15 cellular contexts compared by ENCODE assay signal in the genomic region with DNA sequence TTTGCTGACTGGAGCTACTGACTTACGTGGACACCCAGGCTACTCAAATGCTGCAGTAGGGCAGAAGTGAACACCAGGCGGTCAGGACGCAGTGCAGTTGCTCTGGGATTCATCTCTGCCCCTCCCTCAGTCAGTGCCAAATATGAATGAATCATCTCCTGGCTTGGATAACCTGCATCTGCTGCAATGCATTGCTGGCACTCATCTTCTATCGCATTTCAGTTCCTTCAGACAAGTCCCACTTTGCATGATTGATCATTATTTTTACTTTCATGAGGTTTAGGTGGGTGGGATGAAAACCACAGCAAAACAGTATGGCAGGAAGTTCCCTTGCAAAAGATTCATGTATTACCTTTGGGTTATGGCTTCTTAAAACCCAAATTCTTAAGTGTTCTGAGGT.
A peak's percentile ranks its signal among the peaks of the same experiment; 100 is the strongest.
DNase-seq lines count a peak whose midpoint lies in the region; ATAC-seq, FAIRE-seq and TF ChIP-seq lines count a peak whose summit lies in the region.
"Had no signal": no experiment of that assay in that cellular context is flagged by ENCODE, and none has a peak within 500 bp of the region (broad histone marks: within the 10 kb centered on the region; RNA-seq: fewer than 3 reads in every experiment).

No MANE protein-coding gene starts in this region.

- H3K9me3 ChIP-seq in adipocyte (ENCODE audit: control insufficient read depth, low read length) (no peaks in the 10 kb centered on the region), hepatocyte (ENCODE audit: low read depth) (no peaks in the 10 kb centered on the region)
- H3K9me3 ChIP-seq: adrenal gland, SJCRH30, upper lobe of left lung had no signal

- H3K4me1 ChIP-seq in adipocyte (ENCODE audit: control insufficient read depth, insufficient read depth, low read length), result peaks cover 11% of the 10 kb centered on the region
- no peaks in the 10 kb centered on the region for H3K4me1 ChIP-seq in hepatocyte (ENCODE audit: insufficient read depth)
- H3K4me1 ChIP-seq: adrenal gland, SJCRH30, upper lobe of left lung had no signal

- H3K4me3 ChIP-seq in adipocyte (ENCODE audit: low read length) (no peak overlapping the region), hepatocyte (no peak overlapping the region)
- H3K4me3 ChIP-seq: adrenal gland, K562, SJCRH30, upper lobe of left lung had no signal

- TF ChIP-seq POLR2A in H54 (IDR thresholded peaks at IDR 0.05; ENCODE audit: low read depth, low read length), result no peak

- H3K36me3 ChIP-seq in adipocyte (ENCODE audit: control insufficient read depth, insufficient read depth, low read length, severe bottlenecking), result no peaks in the 10 kb centered on the region
- no peaks in the 10 kb centered on the region for H3K36me3 ChIP-seq in hepatocyte (replicated peaks; ENCODE audit: insufficient read depth, low read depth)
- H3K36me3 ChIP-seq: adrenal gland, SJCRH30, upper lobe of left lung had no signal

- H3K9me2 ChIP-seq in hepatocyte (replicated peaks; ENCODE audit: insufficient read depth), result no peaks in the 10 kb centered on the region

- no peaks in the 10 kb centered on the region for H4K20me1 ChIP-seq in hepatocyte (ENCODE audit: insufficient read depth, poor library complexity, severe bottlenecking)

- no peaks in the 10 kb centered on the region for H3K79me2 ChIP-seq in hepatocyte

- no peak overlapping the region for H2AFZ ChIP-seq in hepatocyte

- H3K27ac ChIP-seq in hepatocyte, result no peak overlapping the region
- H3K27ac ChIP-seq: adrenal gland, SJCRH30, upper lobe of left lung had no signal

- FAIRE-seq in H54 (lab: Jason Lieb, UNC), result peak; percentile 95
- FAIRE-seq: K562 had no signal

- H3K9ac ChIP-seq in adipocyte (ENCODE audit: low read length), result no peak overlapping the region

- H3K4me2 ChIP-seq in hepatocyte, result no peak overlapping the region

- ATAC-seq in GM21717 (IDR thresholded peaks at IDR 0.05; ENCODE audit: unreplicated experiment) (no peak), GM21529 (IDR thresholded peaks at IDR 0.05; ENCODE audit: unreplicated experiment) (no peak), HG02588 (IDR thresholded peaks at IDR 0.05; ENCODE audit: unreplicated experiment) (no peak)
- ATAC-seq: K562, left colon had no signal

- TF ChIP-seq CTCF in hepatocyte (IDR thresholded peaks at IDR 0.05; ENCODE audit: poor library complexity), result no peak

- 77% methylated on average over 4 of the region's 4 CpGs for WGBS in hepatocyte (ENCODE audit: low lambda C conversion rate, missing lambda C conversion rate)

- no peaks in the 10 kb centered on the region for H3K27me3 ChIP-seq in adipocyte (replicated peaks; ENCODE audit: control insufficient read depth, insufficient read depth, low read length)
- H3K27me3 ChIP-seq in hepatocyte, result no peaks in the 10 kb centered on the region
- H3K27me3 ChIP-seq: adrenal gland, upper lobe of left lung had no signal

- DNase-seq in AG08396 (ENCODE audit: low spot score), result peak; percentile 61
- DNase-seq in H54 (ENCODE audit: insufficient read length, low spot score), result peak; percentile 62
- DNase-seq in adipocyte (ENCODE audit: low read depth), result peak; percentile 75
- DNase-seq in hepatocyte (ENCODE audit: low spot score), result peak; percentile 17
- DNase-seq in D341Med (ENCODE audit: low spot score), result no peak
- DNase-seq: activated CD4-positive, alpha-beta T cell treated with anti-CD3 and anti-CD28 coated beads, Interleukin-2, amount 10 ng/mL, durations not matched to agents 24 days and 14 days; COR-L47; left colon; upper lobe of left lung had no signal
